8 cellular contexts compared by ENCODE assay signal in genomic region chr14:69636051-69636639, GRCh38. TPM values are rescaled to one million over a fixed set of nuclear protein-coding genes. Genes with fewer than 3 reads are reported as not detected.
DNase-seq lines count a peak whose midpoint lies in the region; ATAC-seq, FAIRE-seq and TF ChIP-seq lines count a peak whose summit lies in the region.

No MANE protein-coding gene starts in this region.

- no peak for FAIRE-seq in H1 (lab: Jason Lieb, UNC)

- peak overlapping the region; percentile 13; the same call in 1 of the 2 replicates for H3K9ac ChIP-seq in SU-DHL-6 (ENCODE audit: low read length)
- H3K9ac ChIP-seq in H1 (replicated peaks in 1 of 4; ENCODE audit: extremely low read depth in 1 of 4, low read depth in 3 of 4, low read length in 3 of 4): no peak overlapping the region

- H3K18ac ChIP-seq in H1 (ENCODE audit: extremely low read depth, low read length): peak overlapping the region; percentile 25; the same call in 1 of the 2 replicates

- no peak overlapping the region for H2AK5ac ChIP-seq in H1 (ENCODE audit: low read depth, low read length)

- H3K23me2 ChIP-seq in H1 (ENCODE audit: low read depth, low read length): no peaks in the 10 kb centered on the region

- H3K36me3 ChIP-seq in SU-DHL-6 (ENCODE audit: low read length): peaks cover 7% of the 10 kb centered on the region
- no peaks in the 10 kb centered on the region for H3K36me3 ChIP-seq in H1 (ENCODE audit: control insufficient read depth in 2 of 4, insufficient read depth in 4 of 4, low read length in 3 of 4)

- H2AFZ ChIP-seq in SU-DHL-6 (ENCODE audit: low read depth, low read length, severe bottlenecking) (no peak overlapping the region), H1 (ENCODE audit: low read length) (no peak overlapping the region)

- H4K20me1 ChIP-seq in SU-DHL-6 (ENCODE audit: low read depth, low read length) (peaks cover 24% of the 10 kb centered on the region; the same call in 1 of the 2 replicates), H1 (replicated peaks in 1 of 2; ENCODE audit: control insufficient read depth in 1 of 2, insufficient read depth in 2 of 2, low read length in 2 of 2) (no peaks in the 10 kb centered on the region)

- H2BK5ac ChIP-seq in H1 (ENCODE audit: low read depth, low read length): no peak overlapping the region

- H2BK12ac ChIP-seq in H1 (ENCODE audit: low read depth, low read length): peak overlapping the region; percentile 13; the same call in 1 of the 2 replicates

- H3K79me2 ChIP-seq in SU-DHL-6 (ENCODE audit: insufficient read depth, low read length): peaks cover 100% of the 10 kb centered on the region
- no peaks in the 10 kb centered on the region for H3K79me2 ChIP-seq in H1 (ENCODE audit: control insufficient read depth in 1 of 2, insufficient read depth in 2 of 2, low read length in 2 of 2)

- H3K23ac ChIP-seq in H1 (ENCODE audit: insufficient read length): no peak overlapping the region

- peaks cover 3% of the 10 kb centered on the region; the same call in 1 of the 2 replicates for H3K79me1 ChIP-seq in H1 (ENCODE audit: low read depth, low read length)

- H3K9me3 ChIP-seq in SU-DHL-6 (ENCODE audit: insufficient read depth, low read length) (peaks cover 9% of the 10 kb centered on the region; the same call in 1 of the 2 replicates), H1 (ENCODE audit: insufficient read depth in 2 of 2, low read depth in 1 of 2, low read length in 1 of 2) (peaks cover 0 to 6% of the 10 kb centered on the region in 2 experiments; a peak in 3 of 4 replicates)

- no peak for TF ChIP-seq EP300 in H1 (IDR thresholded peaks at IDR 0.05; ENCODE audit: borderline replicate concordance in 1 of 2, low read depth in 2 of 2, low read length in 2 of 2)

- 83% methylated on average over 3 of the region's 4 CpGs; no CpG with 5 or more reads in 1 of the 2 experiments for WGBS in H1 (ENCODE audit: extremely low coverage in 1 of 2, insufficient coverage in 1 of 2, insufficient read length in 1 of 2, insufficient replicate concordance in 2 of 2, low coverage in 1 of 2, low lambda C conversion rate in 2 of 2, missing lambda C conversion rate in 1 of 2), 2 experiments

- H3K27ac ChIP-seq in SU-DHL-6 (ENCODE audit: low read depth, low read length): peak overlapping the region; percentile 29; the same call in 1 of the 2 replicates
- no peak overlapping the region for H3K27ac ChIP-seq in H1 (ENCODE audit: low read depth, low read length)

- H4K8ac ChIP-seq in H1 (ENCODE audit: extremely low read depth, insufficient read depth, low read length): no peak overlapping the region

- no peaks in the 10 kb centered on the region for H3K9me2 ChIP-seq in SU-DHL-6 (replicated peaks; ENCODE audit: insufficient read depth, low read length)

- H3K4me2 ChIP-seq in SU-DHL-6 (ENCODE audit: low read depth, low read length, poor library complexity, severe bottlenecking) (peak overlapping the region; percentile 25), H1 (ENCODE audit: insufficient read depth in 1 of 2, low read depth in 2 of 2, low read length in 2 of 2) (no peak overlapping the region; a peak in 1 of 4 replicates)

- POLR2A ChIA-PET in GM10248 (lab: Yijun Ruan, JAX) (no interaction called here), H1 (lab: Charles Lee; ENCODE audit: partially characterized antibody) (interaction anchor here (0.7 to 0.9 kb wide), 4 partner anchors 18 to 131 kb away, joined by 3 read pairs; partner anchors contain the start of gene SRSF5)

- ATAC-seq in GM19452 (IDR thresholded peaks at IDR 0.05; ENCODE audit: unreplicated experiment): no peak

- H4K91ac ChIP-seq in H1 (replicated peaks; ENCODE audit: insufficient read length, low read length): no peak overlapping the region

- H2BK120ac ChIP-seq in H1 (replicated peaks; ENCODE audit: low read depth, low read length): peak overlapping the region; percentile 2

- H3K4me1 ChIP-seq in H1 (replicated peaks in 1 of 4; ENCODE audit: control insufficient read depth in 3 of 4, insufficient read depth in 4 of 4, low read length in 3 of 4): peaks cover 28 to 43% (median 32%) of the 10 kb centered on the region in 4 experiments

- no peak overlapping the region for H4K5ac ChIP-seq in H1 (ENCODE audit: insufficient read length, low read depth, low read length)

- H2BK20ac ChIP-seq in H1 (ENCODE audit: low read length): peak overlapping the region; percentile 24; the same call in 1 of the 2 replicates

- peak; percentile 35 for DNase-seq in GM10248 (ENCODE audit: extremely low spot score)
- no peak for DNase-seq in H1 (ENCODE audit: low read depth in 1 of 2, low spot score in 2 of 2)
- DNase-seq in stimulated activated CD4-positive, alpha-beta T cell treated with anti-CD3 and anti-CD28 coated beads, Interleukin-15, amount 100 ng/mL, for 24 hours: peak; percentile 67
- DNase-seq in medulla oblongata (ENCODE audit: extremely low spot score): no peak
- DNase-seq in NCI-H82 (lab: John Stamatoyannopoulos, UW): no peak
- DNase-seq in HCEC 1CT: no peak

- no peak for TF ChIP-seq POLR2A in H1 (IDR thresholded peaks at IDR 0.05; ENCODE audit: control extremely low read depth in 1 of 2, low read depth in 2 of 2, low read length in 2 of 2)

- no peaks in the 10 kb centered on the region for H3F3A ChIP-seq in SU-DHL-6 (ENCODE audit: insufficient read depth)

- H3K4ac ChIP-seq in H1 (replicated peaks; ENCODE audit: insufficient read length, low read depth, low read length): no peak overlapping the region

- H3K4me3 ChIP-seq in SU-DHL-6 (ENCODE audit: insufficient read depth, low read length, poor library complexity, severe bottlenecking): no peak overlapping the region
- no peak overlapping the region for H3K4me3 ChIP-seq in H1 (ENCODE audit: extremely low read depth in 1 of 4, insufficient read depth in 2 of 4, low read depth in 3 of 4, low read length in 4 of 4)

- H3K14ac ChIP-seq in H1 (ENCODE audit: insufficient read length): no peak overlapping the region

- TF ChIP-seq CTCF in GM10248 (IDR thresholded peaks at IDR 0.05; ENCODE audit: control extremely low read depth, extremely low read depth, low read depth, missing control alignments): no peak
- no peak for TF ChIP-seq CTCF in SU-DHL-6 (IDR thresholded peaks at IDR 0.05; ENCODE audit: insufficient read depth, low read length, poor library complexity, severe bottlenecking)
- no peak for TF ChIP-seq CTCF in H1 (IDR thresholded peaks at IDR 0.05; ENCODE audit: control extremely low read depth in 1 of 3, insufficient read depth in 1 of 3, low read depth in 1 of 3, low read length in 3 of 3)

- H3K27me3 ChIP-seq in SU-DHL-6 (ENCODE audit: low read length): no peaks in the 10 kb centered on the region
- no peaks in the 10 kb centered on the region for H3K27me3 ChIP-seq in H1 (replicated peaks in 1 of 4; ENCODE audit: control insufficient read depth in 3 of 4, extremely low read depth in 1 of 4, insufficient read depth in 3 of 4, low read length in 3 of 4)

- H3K56ac ChIP-seq in H1 (replicated peaks; ENCODE audit: insufficient read length, low read depth, low read length): no peak overlapping the region

- TF ChIP-seq RAD21 in H1 (IDR thresholded peaks at IDR 0.05 in 1 of 2, conservative IDR thresholded peaks at IDR 0.05 in 1 of 2; ENCODE audit: low read depth in 2 of 2, low read length in 2 of 2): no peak

- CTCF ChIA-PET in GM10248 (lab: Yijun Ruan, JAX) (interaction anchor here (0.8 to 2.5 kb wide), 9 partner anchors 9 to 49 kb away, joined by 3 to 11 read pairs (median 6); no protein-coding TSS in a partner anchor), H1 (lab: Charles Lee; ENCODE audit: partially characterized antibody) (interaction anchor here (0.6 to 3.7 kb wide), 12 partner anchors 13 to 657 kb away, joined by 3 to 14 read pairs (median 3); no protein-coding TSS in a partner anchor)

- 0 out of 2 replicates have a peak overlapping the region, but pooled peaks have one; percentile 6 for H2BK15ac ChIP-seq in H1 (ENCODE audit: low read length)

TF ChIP-seq in H1, 55 proteins besides CTCF, POLR2A, EP300 and RAD21:
- no peak for TF ChIP-seq E2F6 (IDR thresholded peaks at IDR 0.05)
- no peak for TF ChIP-seq BACH1 (IDR thresholded peaks at IDR 0.05; ENCODE audit: low read length)
- TF ChIP-seq CEBPB (IDR thresholded peaks at IDR 0.05; ENCODE audit: low read depth, low read length): no peak
- no peak for TF ChIP-seq SRF (IDR thresholded peaks at IDR 0.05; ENCODE audit: low read depth, low read length)
- no peak for TF ChIP-seq BCL11A (IDR thresholded peaks at IDR 0.05; ENCODE audit: low read depth in 2 of 2, low read length in 2 of 2)
- TF ChIP-seq CHD2 (IDR thresholded peaks at IDR 0.05; ENCODE audit: low read length): no peak
- TF ChIP-seq CREB1 (IDR thresholded peaks at IDR 0.05): no peak
- TF ChIP-seq JUN (IDR thresholded peaks at IDR 0.05; ENCODE audit: low read depth, low read length): no peak
- TF ChIP-seq KDM4A (IDR thresholded peaks at IDR 0.05; ENCODE audit: low read depth, low read length, severe bottlenecking): no peak
- TF ChIP-seq CTBP2 (IDR thresholded peaks at IDR 0.05; ENCODE audit: borderline replicate concordance, insufficient read depth, insufficient read length, low read length): no peak
- no peak for TF ChIP-seq RFX5 (IDR thresholded peaks at IDR 0.05; ENCODE audit: borderline replicate concordance, low read depth, low read length)

RNA-seq across cellular contexts. Expression of gene SUSD6, which starts 24.7 kb away (rescaled TPM):
- total RNA-seq in H1 (2021; fragmentation: NEBNext Ultra II Directional; extraction: Animal tissue kit (Norgen Biotek cat#: 25700)): 3.8 and 5.1 TPM in 2 replicates
- 2.9 and 3.0 TPM in 2 replicates for polyA plus RNA-seq in H1 (2011; rRNA removed)
- 2.6 TPM for polyA plus RNA-seq in H1 (2011; cell fraction: cytosol; rRNA removed)
- 6.3 TPM for polyA plus RNA-seq in H1 (2011; cell fraction: nucleus; rRNA removed)
- polyA plus RNA-seq in H1 (2012, experiment 1 of 2): 3.2 to 5.3 TPM (median 4.4 TPM) in 4 replicates
- 3.6 TPM for polyA plus RNA-seq in H1 (2012, experiment 2 of 2)
- 2.8 TPM for polyA plus RNA-seq in H1 (2013, experiment 1 of 2)
- 3.2 TPM for polyA plus RNA-seq in H1 (2013, experiment 2 of 2)
- polyA minus RNA-seq in H1 (2011; rRNA and poly(A)+ RNA removed): 4.4 and 5.8 TPM in 2 replicates
- polyA minus RNA-seq in H1 (2011; cell fraction: cytosol; rRNA and poly(A)+ RNA removed): 4.8 TPM
- 5.9 TPM for polyA minus RNA-seq in H1 (2011; cell fraction: nucleus; rRNA and poly(A)+ RNA removed)

Comparison
In these comparisons a context has a peak if more than half of its experiments do, and no peak if none do; other contexts are left out.
1. DNase-seq: peak in GM10248 (single experiment) and stimulated activated CD4-positive, alpha-beta T cell treated with anti-CD3 and anti-CD28 coated beads, Interleukin-15, amount 100 ng/mL, for 24 hours (single experiment); none in H1 (0 of 2), medulla oblongata (single experiment), NCI-H82 (single experiment) and HCEC 1CT (single experiment).